In the genomic region with DNA sequence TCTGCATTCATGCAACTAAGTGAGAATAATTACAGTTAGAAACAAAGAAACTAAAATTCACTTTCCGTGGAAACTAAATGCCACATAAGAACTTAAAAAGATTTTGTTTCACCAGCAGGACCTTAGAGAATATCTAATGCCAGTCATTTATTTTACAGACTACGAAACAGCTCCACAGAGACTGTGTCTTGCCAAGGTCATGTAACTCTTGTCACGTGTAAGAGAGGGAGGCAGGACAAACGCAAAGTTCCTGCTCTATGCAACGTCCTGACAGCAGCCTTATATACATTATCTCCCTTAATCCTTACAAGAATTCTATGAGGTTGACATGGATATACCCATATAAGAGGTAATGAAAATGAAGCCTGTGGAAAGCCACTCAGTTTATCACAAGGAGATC, we compare ENCODE assay signal across 11 cellular contexts.
"Had no signal": no experiment of that assay in that cellular context is flagged by ENCODE, and none has a peak within 500 bp of the region (broad histone marks: within the 10 kb centered on the region; RNA-seq: fewer than 3 reads in every experiment).

No MANE protein-coding gene starts in this region.

- H3K79me2 ChIP-seq: hepatocyte had no signal

- H3K27me3 ChIP-seq: hepatocyte, tibial artery had no signal

- H3K4me1 Mint-ChIP-seq: activated naive CD4-positive, alpha-beta T cell treated with anti-CD3 and anti-CD28 coated beads, Interleukin-2, amount 10 ng/mL, durations not matched to agents 7 days and 5 days; central memory CD8-positive, alpha-beta T cell; stimulated activated effector memory CD8-positive, alpha-beta T cell treated with anti-CD3 and anti-CD28 coated beads, Interleukin-12 subunit alpha, Interleukin-12 subunit beta, amount 100 ng/mL, for 72 hours had no signal

- ATAC-seq: activated CD4-positive, CD25-positive, alpha-beta regulatory T cell treated with anti-CD3 and anti-CD28 coated beads, Interleukin-2, amount 50 U/mL, for 24 hours; stimulated activated effector memory CD8-positive, alpha-beta T cell treated with anti-CD3 and anti-CD28 coated beads, Interleukin-12 subunit alpha, Interleukin-12 subunit beta, amount 100 ng/mL, for 72 hours had no signal

- H3K4me2 ChIP-seq: hepatocyte had no signal

- H3K9me3 Mint-ChIP-seq: central memory CD8-positive, alpha-beta T cell had no signal

- H3K27ac ChIP-seq: hepatocyte, SK-N-MC had no signal

- H2AFZ ChIP-seq: hepatocyte had no signal

- H3K9me3 ChIP-seq: tibial artery had no signal

- H3K4me3 ChIP-seq: hepatocyte, SK-N-MC, tibial artery had no signal

- DNase-seq: activated naive CD4-positive, alpha-beta T cell treated with anti-CD3 and anti-CD28 coated beads, Interleukin-2, amount 10 ng/mL, durations not matched to agents 7 days and 5 days; effector CD8-positive, alpha-beta T cell; mesendoderm; nephron progenitor cell; tibial artery had no signal

- H3K27me3 Mint-ChIP-seq: activated naive CD4-positive, alpha-beta T cell treated with anti-CD3 and anti-CD28 coated beads, Interleukin-2, amount 10 ng/mL, durations not matched to agents 7 days and 5 days; central memory CD8-positive, alpha-beta T cell had no signal

- H3K36me3 Mint-ChIP-seq: stimulated activated effector memory CD8-positive, alpha-beta T cell treated with anti-CD3 and anti-CD28 coated beads, Interleukin-12 subunit alpha, Interleukin-12 subunit beta, amount 100 ng/mL, for 72 hours had no signal

- H3K4me3 Mint-ChIP-seq: activated naive CD4-positive, alpha-beta T cell treated with anti-CD3 and anti-CD28 coated beads, Interleukin-2, amount 10 ng/mL, durations not matched to agents 7 days and 5 days; central memory CD8-positive, alpha-beta T cell; nephron progenitor cell; stimulated activated effector memory CD8-positive, alpha-beta T cell treated with anti-CD3 and anti-CD28 coated beads, Interleukin-12 subunit alpha, Interleukin-12 subunit beta, amount 100 ng/mL, for 72 hours had no signal

- H3K27ac Mint-ChIP-seq: activated naive CD4-positive, alpha-beta T cell treated with anti-CD3 and anti-CD28 coated beads, Interleukin-2, amount 10 ng/mL, durations not matched to agents 7 days and 5 days; activated T-helper 2 cell treated with anti-CD3 and anti-CD28 coated beads, Interferon-gamma antibody, Interleukin-2, Interleukin-4, amounts not matched to agents 10 μg/mL and 5 μg/mL and 100 μg/mL, durations not matched to agents 14 hours and 24 hours and 36 hours; nephron progenitor cell; stimulated activated effector memory CD8-positive, alpha-beta T cell treated with anti-CD3 and anti-CD28 coated beads, Interleukin-12 subunit alpha, Interleukin-12 subunit beta, amount 100 ng/mL, for 72 hours had no signal
